Comparison of ENCODE assay signal across 25 cellular contexts in genomic region chr12:94588271-94588785, GRCh38.
DNase-seq lines count a peak whose midpoint lies in the region; ATAC-seq and TF ChIP-seq lines count a peak whose summit lies in the region.
"Had no signal": no experiment of that assay in that cellular context is flagged by ENCODE, and none has a peak within 500 bp of the region (broad histone marks: within the 10 kb centered on the region; RNA-seq: fewer than 3 reads in every experiment).

No MANE protein-coding gene starts in this region.

- TF ChIP-seq EP300 in gastroesophageal sphincter (IDR thresholded peaks at IDR 0.05), result no peak

- WGBS in gastroesophageal sphincter (ENCODE audit: low coverage in 1 of 2), 2 donors, result 58 to 93% methylated on average over 4 of the region's 5 CpGs
- 89 to 92% methylated on average over 5 of the region's 5 CpGs for WGBS in thyroid gland, 2 donors

- H3F3A ChIP-seq in neural progenitor cell (ENCODE audit: low read depth), result peaks cover 11% of the 10 kb centered on the region

- no peaks in the 10 kb centered on the region for H4K20me1 ChIP-seq in neural progenitor cell (ENCODE audit: low read depth)

- H3K4me1 ChIP-seq in gastroesophageal sphincter (peaks cover 0 to 72% (median 18%) of the 10 kb centered on the region in 3 donors), neural progenitor cell (peaks cover 23% of the 10 kb centered on the region), thyroid gland (peaks cover 24 to 41% of the 10 kb centered on the region in 2 donors)

- H3K9me3 Mint-ChIP-seq in neural progenitor cell, result peaks cover 2% of the 10 kb centered on the region
- H3K9me3 Mint-ChIP-seq: activated CD4-positive, alpha-beta T cell treated with anti-CD3 and anti-CD28 coated beads, Interleukin-2, amount 10 ng/mL, durations not matched to agents 24 days and 14 days; activated naive CD8-positive, alpha-beta T cell treated with anti-CD3 and anti-CD28 coated beads, Interleukin-2, amount 10 ng/mL, durations not matched to agents 7 days and 5 days; activated T-helper 2 cell treated with anti-CD3 and anti-CD28 coated beads, Interferon-gamma antibody, Interleukin-2, Interleukin-4, amounts not matched to agents 10 μg/mL and 5 μg/mL and 100 μg/mL, durations not matched to agents 14 hours and 24 hours and 36 hours; CD4-positive, alpha-beta memory T cell had no signal

- TF ChIP-seq POLR2A in gastroesophageal sphincter (IDR thresholded peaks at IDR 0.05) (no peak), thyroid gland (IDR thresholded peaks at IDR 0.05) (no peak)

- no peak overlapping the region for H3K4me2 ChIP-seq in neural progenitor cell

- H3K9me3 ChIP-seq in gastroesophageal sphincter (no peaks in the 10 kb centered on the region), neural progenitor cell (ENCODE audit: low read depth) (no peaks in the 10 kb centered on the region), thyroid gland (no peaks in the 10 kb centered on the region)
- H3K9me3 ChIP-seq: neutrophil had no signal

- H3K9ac ChIP-seq in neural progenitor cell, result no peak overlapping the region

- peaks cover 41% of the 10 kb centered on the region for H3K4me1 Mint-ChIP-seq in neural progenitor cell
- H3K4me1 Mint-ChIP-seq: activated naive CD8-positive, alpha-beta T cell treated with anti-CD3 and anti-CD28 coated beads, Interleukin-2, amount 10 ng/mL, durations not matched to agents 7 days and 5 days had no signal

- H3K4me3 Mint-ChIP-seq in neural progenitor cell, result no peak overlapping the region
- H3K4me3 Mint-ChIP-seq: activated CD4-positive, alpha-beta T cell treated with anti-CD3 and anti-CD28 coated beads, Interleukin-2, amount 10 ng/mL, durations not matched to agents 24 days and 14 days; activated naive CD8-positive, alpha-beta T cell treated with anti-CD3 and anti-CD28 coated beads, Interleukin-2, amount 10 ng/mL, durations not matched to agents 7 days and 5 days; brain; CD4-positive, alpha-beta memory T cell had no signal

- intact Hi-C loops in thyroid gland (cut with DNase I), result no loop called here

- H3K4me3 ChIP-seq in gastroesophageal sphincter (no peak overlapping the region), neural progenitor cell (no peak overlapping the region), thyroid gland (replicated peaks in 1 of 3) (no peak overlapping the region)
- H3K4me3 ChIP-seq: coronary artery, K562 had no signal

- H3K36me3 Mint-ChIP-seq in neural progenitor cell, result peaks cover 2% of the 10 kb centered on the region
- H3K36me3 Mint-ChIP-seq: activated naive CD8-positive, alpha-beta T cell treated with anti-CD3 and anti-CD28 coated beads, Interleukin-2, amount 10 ng/mL, durations not matched to agents 7 days and 5 days; brain; CD4-positive, alpha-beta memory T cell had no signal

- TF ChIP-seq CTCF in VCaP (conservative IDR thresholded peaks at IDR 0.05), result no peak
- TF ChIP-seq CTCF in gastroesophageal sphincter (IDR thresholded peaks at IDR 0.05), result no peak
- no peak for TF ChIP-seq CTCF in neural progenitor cell (IDR thresholded peaks at IDR 0.05)
- TF ChIP-seq CTCF in thyroid gland (IDR thresholded peaks at IDR 0.05), result no peak

- peak; percentile 16 for DNase-seq in neural progenitor cell (ENCODE audit: low spot score)
- no peak for DNase-seq in thyroid gland
- DNase-seq in SKM-1 (lab: John Stamatoyannopoulos, UW; ENCODE audit: unreplicated experiment), result no peak
- DNase-seq: activated CD4-positive, alpha-beta T cell treated with anti-CD3 and anti-CD28 coated beads, Interleukin-2, amount 10 ng/mL, durations not matched to agents 24 days and 14 days; activated naive CD8-positive, alpha-beta T cell treated with anti-CD3 and anti-CD28 coated beads, Interleukin-2, amount 10 ng/mL, durations not matched to agents 7 days and 5 days; CD4-positive, alpha-beta memory T cell; GDM1; hippocampal formation; midbrain; MM.1S; NCI-H1694; NCI-H2171 treated with DMSO at 0.1 percent for 48 hours; NCI-H526 treated with DMSO at 0.1 percent for 48 hours; retina; SIG-M5; stimulated activated CD8-positive, alpha-beta memory T cell treated with anti-CD3 and anti-CD28 coated beads, Interleukin-4, amount 100 ng/mL, for 48 hours had no signal

- H3K36me3 ChIP-seq in gastroesophageal sphincter, result no peaks in the 10 kb centered on the region
- no peaks in the 10 kb centered on the region for H3K36me3 ChIP-seq in neural progenitor cell
- H3K36me3 ChIP-seq in thyroid gland, result no peaks in the 10 kb centered on the region
- H3K36me3 ChIP-seq: neutrophil had no signal

- H3K27ac ChIP-seq in VCaP (peak overlapping the region; percentile 98), gastroesophageal sphincter (peak overlapping the region in 3 of 4 donors; percentile 45 to 74 (median 66)), neural progenitor cell (no peak overlapping the region), thyroid gland (peak overlapping the region in 2 of 3 donors; percentile 37 to 49)
- H3K27ac ChIP-seq: neutrophil had no signal

- peaks cover 2% of the 10 kb centered on the region for H3K27me3 Mint-ChIP-seq in neural progenitor cell (ENCODE audit: insufficient read depth, low read depth)

- H3K79me2 ChIP-seq in neural progenitor cell (ENCODE audit: low read depth), result no peaks in the 10 kb centered on the region

- no peak for ATAC-seq in gastroesophageal sphincter
- ATAC-seq in HG02870 (IDR thresholded peaks at IDR 0.05; ENCODE audit: unreplicated experiment), result no peak
- no peak for ATAC-seq in HG03571 (IDR thresholded peaks at IDR 0.05; ENCODE audit: unreplicated experiment)
- ATAC-seq: K562 had no signal

- peak overlapping the region; percentile 51 for H3K27ac Mint-ChIP-seq in neural progenitor cell
- H3K27ac Mint-ChIP-seq: activated CD4-positive, alpha-beta T cell treated with anti-CD3 and anti-CD28 coated beads, Interleukin-2, amount 10 ng/mL, durations not matched to agents 24 days and 14 days; activated naive CD8-positive, alpha-beta T cell treated with anti-CD3 and anti-CD28 coated beads, Interleukin-2, amount 10 ng/mL, durations not matched to agents 7 days and 5 days; activated T-helper 2 cell treated with anti-CD3 and anti-CD28 coated beads, Interferon-gamma antibody, Interleukin-2, Interleukin-4, amounts not matched to agents 10 μg/mL and 5 μg/mL and 100 μg/mL, durations not matched to agents 14 hours and 24 hours and 36 hours; CD4-positive, alpha-beta memory T cell had no signal

- H2AFZ ChIP-seq in neural progenitor cell (replicated peaks), result no peak overlapping the region

- H3K27me3 ChIP-seq in gastroesophageal sphincter (no peaks in the 10 kb centered on the region), neural progenitor cell (peaks cover 6% of the 10 kb centered on the region), thyroid gland (no peaks in the 10 kb centered on the region)
- H3K27me3 ChIP-seq: neutrophil had no signal
